ENCODE assay signal across 1 cellular context in the genomic region with DNA sequence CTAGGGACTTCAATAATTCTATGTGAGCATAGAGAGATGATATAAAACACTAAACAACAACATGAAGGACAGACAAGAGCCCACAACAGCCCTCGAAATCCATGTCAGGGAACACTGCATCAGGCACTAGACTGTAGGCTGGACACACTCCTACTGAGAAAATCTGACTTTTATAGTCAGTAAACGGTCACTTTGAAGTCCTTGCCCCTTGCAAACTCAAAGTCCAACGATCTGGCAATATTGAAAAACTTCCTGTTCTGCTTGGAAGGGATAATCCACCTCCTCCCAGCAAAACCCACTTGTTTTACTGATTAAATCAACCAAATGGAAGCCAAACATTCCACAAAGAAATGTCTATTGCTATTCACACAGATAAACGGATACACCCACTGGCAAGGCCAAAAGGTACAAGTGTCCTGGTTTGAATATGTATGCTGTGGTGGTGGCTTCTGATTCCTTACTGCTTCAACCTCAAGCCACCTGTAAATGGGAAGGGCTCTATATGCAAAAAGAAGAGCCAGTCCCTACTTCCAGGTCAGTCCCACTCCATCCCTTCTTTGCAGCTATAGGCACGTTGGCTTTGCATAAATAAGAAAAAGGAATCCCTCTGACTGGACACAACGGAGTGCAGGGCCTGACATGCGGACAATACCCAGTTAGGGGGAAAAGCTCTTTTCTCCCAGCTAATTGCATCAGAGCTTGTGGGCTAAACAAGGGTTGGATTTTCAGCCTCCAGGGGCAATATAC.
A peak's percentile ranks its signal among the peaks of the same experiment; 100 is the strongest.
TF ChIP-seq lines count a peak whose summit lies in the region.

No MANE protein-coding gene starts in this region.

TF ChIP-seq in HepG2, 621 proteins besides CTCF, POLR2A, EP300 and RAD21 (continued from another document and continues in another):
- TF ChIP-seq, protein P1, sequence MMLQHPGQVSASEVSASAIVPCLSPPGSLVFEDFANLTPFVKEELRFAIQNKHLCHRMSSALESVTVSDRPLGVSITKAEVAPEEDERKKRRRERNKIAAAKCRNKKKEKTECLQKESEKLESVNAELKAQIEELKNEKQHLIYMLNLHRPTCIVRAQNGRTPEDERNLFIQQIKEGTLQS (CRISPR knock-in tag; IDR thresholded peaks at IDR 0.05): no peak
- TF ChIP-seq REL (CRISPR knock-in tag; conservative IDR thresholded peaks at IDR 0.05) (no peak), ZSCAN21 (CRISPR knock-in tag; IDR thresholded peaks at IDR 0.05; ENCODE audit: borderline replicate concordance) (no peak), BCL3 (CRISPR knock-in tag; IDR thresholded peaks at IDR 0.05) (no peak), ZNF256 (CRISPR knock-in tag; conservative IDR thresholded peaks at IDR 0.05) (no peak), ZNF431 (CRISPR knock-in tag; IDR thresholded peaks at IDR 0.05; ENCODE audit: borderline replicate concordance, low read depth) (peak; percentile 15; the same call in 1 of the 2 replicates), HNRNPK (IDR thresholded peaks at IDR 0.05; ENCODE audit: low read depth, low read length, poor library complexity, severe bottlenecking) (no peak), ATF1 (CRISPR knock-in tag; IDR thresholded peaks at IDR 0.05) (peak; percentile 52; the same call in 1 of the 2 replicates), ZNF260 (CRISPR knock-in tag; IDR thresholded peaks at IDR 0.05; ENCODE audit: borderline replicate concordance, low read depth) (no peak), SMAD1 (CRISPR knock-in tag; IDR thresholded peaks at IDR 0.05; ENCODE audit: borderline replicate concordance, low read depth) (no peak), GFI1 (CRISPR knock-in tag; IDR thresholded peaks at IDR 0.05; ENCODE audit: borderline replicate concordance) (peak; percentile 95), ZNF510 (CRISPR knock-in tag; IDR thresholded peaks at IDR 0.05; ENCODE audit: low read depth) (0 out of 2 replicates have a peak, but pooled peaks have one; percentile 76), ZNF207 (IDR thresholded peaks at IDR 0.05; ENCODE audit: borderline replicate concordance) (no peak), RCOR2 (CRISPR knock-in tag; IDR thresholded peaks at IDR 0.05) (peak; percentile 86; the same call in 1 of the 2 replicates), HNF4A (CRISPR knock-in tag; IDR thresholded peaks at IDR 0.05) (peak; percentile 97), HNF1B (CRISPR knock-in tag; IDR thresholded peaks at IDR 0.05) (peak; percentile 69; the same call in 1 of the 2 replicates), SRSF4 (IDR thresholded peaks at IDR 0.05; ENCODE audit: low read depth, low read length, poor library complexity, severe bottlenecking) (no peak), STAT5B (CRISPR knock-in tag; IDR thresholded peaks at IDR 0.05) (no peak), ZNF484 (CRISPR knock-in tag; IDR thresholded peaks at IDR 0.05; ENCODE audit: borderline replicate concordance, low read depth) (no peak), NPAS2 (CRISPR knock-in tag; IDR thresholded peaks at IDR 0.05; ENCODE audit: borderline replicate concordance) (no peak), NFRKB (IDR thresholded peaks at IDR 0.05) (no peak), RARA (CRISPR knock-in tag; IDR thresholded peaks at IDR 0.05) (peak; percentile 79), ZNF790 (CRISPR knock-in tag; IDR thresholded peaks at IDR 0.05; ENCODE audit: borderline replicate concordance) (no peak), SMARCE1 (IDR thresholded peaks at IDR 0.05; ENCODE audit: borderline replicate concordance) (no peak), FOXK1 (CRISPR knock-in tag; IDR thresholded peaks at IDR 0.05; ENCODE audit: borderline replicate concordance, low read depth) (no peak), HNRNPLL (IDR thresholded peaks at IDR 0.05; ENCODE audit: low read depth, low read length, poor library complexity, severe bottlenecking) (no peak), CC2D1A (CRISPR knock-in tag; IDR thresholded peaks at IDR 0.05) (0 out of 2 replicates have a peak, but pooled peaks have one; percentile 24)
- TF ChIP-seq, protein P2, sequence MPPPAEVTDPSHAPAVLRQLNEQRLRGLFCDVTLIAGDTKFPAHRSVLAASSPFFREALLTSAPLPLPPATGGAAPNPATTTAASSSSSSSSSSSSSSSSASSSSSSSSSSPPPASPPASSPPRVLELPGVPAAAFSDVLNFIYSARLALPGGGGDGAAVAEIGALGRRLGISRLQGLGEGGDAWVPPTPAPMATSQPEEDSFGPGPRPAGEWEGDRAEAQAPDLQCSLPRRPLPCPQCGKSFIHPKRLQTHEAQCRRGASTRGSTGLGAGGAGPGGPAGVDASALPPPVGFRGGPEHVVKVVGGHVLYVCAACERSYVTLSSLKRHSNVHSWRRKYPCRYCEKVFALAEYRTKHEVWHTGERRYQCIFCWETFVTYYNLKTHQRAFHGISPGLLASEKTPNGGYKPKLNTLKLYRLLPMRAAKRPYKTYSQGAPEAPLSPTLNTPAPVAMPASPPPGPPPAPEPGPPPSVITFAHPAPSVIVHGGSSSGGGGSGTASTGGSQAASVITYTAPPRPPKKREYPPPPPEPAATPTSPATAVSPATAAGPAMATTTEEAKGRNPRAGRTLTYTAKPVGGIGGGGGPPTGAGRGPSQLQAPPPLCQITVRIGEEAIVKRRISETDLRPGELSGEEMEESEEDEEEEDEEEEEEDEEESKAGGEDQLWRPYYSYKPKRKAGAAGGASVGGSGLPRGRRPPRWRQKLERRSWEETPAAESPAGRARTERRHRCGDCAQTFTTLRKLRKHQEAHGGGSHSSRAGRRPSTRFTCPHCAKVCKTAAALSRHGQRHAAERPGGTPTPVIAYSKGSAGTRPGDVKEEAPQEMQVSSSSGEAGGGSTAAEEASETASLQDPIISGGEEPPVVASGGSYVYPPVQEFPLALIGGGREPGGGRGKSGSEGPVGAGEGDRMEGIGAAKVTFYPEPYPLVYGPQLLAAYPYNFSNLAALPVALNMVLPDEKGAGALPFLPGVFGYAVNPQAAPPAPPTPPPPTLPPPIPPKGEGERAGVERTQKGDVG (CRISPR knock-in tag; IDR thresholded peaks at IDR 0.05; ENCODE audit: borderline replicate concordance): no peak
- TF ChIP-seq, protein P3, sequence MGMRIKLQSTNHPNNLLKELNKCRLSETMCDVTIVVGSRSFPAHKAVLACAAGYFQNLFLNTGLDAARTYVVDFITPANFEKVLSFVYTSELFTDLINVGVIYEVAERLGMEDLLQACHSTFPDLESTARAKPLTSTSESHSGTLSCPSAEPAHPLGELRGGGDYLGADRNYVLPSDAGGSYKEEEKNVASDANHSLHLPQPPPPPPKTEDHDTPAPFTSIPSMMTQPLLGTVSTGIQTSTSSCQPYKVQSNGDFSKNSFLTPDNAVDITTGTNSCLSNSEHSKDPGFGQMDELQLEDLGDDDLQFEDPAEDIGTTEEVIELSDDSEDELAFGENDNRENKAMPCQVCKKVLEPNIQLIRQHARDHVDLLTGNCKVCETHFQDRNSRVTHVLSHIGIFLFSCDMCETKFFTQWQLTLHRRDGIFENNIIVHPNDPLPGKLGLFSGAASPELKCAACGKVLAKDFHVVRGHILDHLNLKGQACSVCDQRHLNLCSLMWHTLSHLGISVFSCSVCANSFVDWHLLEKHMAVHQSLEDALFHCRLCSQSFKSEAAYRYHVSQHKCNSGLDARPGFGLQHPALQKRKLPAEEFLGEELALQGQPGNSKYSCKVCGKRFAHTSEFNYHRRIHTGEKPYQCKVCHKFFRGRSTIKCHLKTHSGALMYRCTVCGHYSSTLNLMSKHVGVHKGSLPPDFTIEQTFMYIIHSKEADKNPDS (CRISPR knock-in tag; IDR thresholded peaks at IDR 0.05): no peak
- TF ChIP-seq, protein P4, sequence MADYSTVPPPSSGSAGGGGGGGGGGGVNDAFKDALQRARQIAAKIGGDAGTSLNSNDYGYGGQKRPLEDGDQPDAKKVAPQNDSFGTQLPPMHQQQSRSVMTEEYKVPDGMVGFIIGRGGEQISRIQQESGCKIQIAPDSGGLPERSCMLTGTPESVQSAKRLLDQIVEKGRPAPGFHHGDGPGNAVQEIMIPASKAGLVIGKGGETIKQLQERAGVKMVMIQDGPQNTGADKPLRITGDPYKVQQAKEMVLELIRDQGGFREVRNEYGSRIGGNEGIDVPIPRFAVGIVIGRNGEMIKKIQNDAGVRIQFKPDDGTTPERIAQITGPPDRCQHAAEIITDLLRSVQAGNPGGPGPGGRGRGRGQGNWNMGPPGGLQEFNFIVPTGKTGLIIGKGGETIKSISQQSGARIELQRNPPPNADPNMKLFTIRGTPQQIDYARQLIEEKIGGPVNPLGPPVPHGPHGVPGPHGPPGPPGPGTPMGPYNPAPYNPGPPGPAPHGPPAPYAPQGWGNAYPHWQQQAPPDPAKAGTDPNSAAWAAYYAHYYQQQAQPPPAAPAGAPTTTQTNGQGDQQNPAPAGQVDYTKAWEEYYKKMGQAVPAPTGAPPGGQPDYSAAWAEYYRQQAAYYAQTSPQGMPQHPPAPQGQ (CRISPR knock-in tag; IDR thresholded peaks at IDR 0.05; ENCODE audit: borderline replicate concordance): no peak
- TF ChIP-seq, protein P5, sequence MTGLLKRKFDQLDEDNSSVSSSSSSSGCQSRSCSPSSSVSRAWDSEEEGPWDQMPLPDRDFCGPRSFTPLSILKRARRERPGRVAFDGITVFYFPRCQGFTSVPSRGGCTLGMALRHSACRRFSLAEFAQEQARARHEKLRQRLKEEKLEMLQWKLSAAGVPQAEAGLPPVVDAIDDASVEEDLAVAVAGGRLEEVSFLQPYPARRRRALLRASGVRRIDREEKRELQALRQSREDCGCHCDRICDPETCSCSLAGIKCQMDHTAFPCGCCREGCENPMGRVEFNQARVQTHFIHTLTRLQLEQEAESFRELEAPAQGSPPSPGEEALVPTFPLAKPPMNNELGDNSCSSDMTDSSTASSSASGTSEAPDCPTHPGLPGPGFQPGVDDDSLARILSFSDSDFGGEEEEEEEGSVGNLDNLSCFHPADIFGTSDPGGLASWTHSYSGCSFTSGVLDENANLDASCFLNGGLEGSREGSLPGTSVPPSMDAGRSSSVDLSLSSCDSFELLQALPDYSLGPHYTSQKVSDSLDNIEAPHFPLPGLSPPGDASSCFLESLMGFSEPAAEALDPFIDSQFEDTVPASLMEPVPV (CRISPR knock-in tag; IDR thresholded peaks at IDR 0.05): no peak
- TF ChIP-seq, protein P6, sequence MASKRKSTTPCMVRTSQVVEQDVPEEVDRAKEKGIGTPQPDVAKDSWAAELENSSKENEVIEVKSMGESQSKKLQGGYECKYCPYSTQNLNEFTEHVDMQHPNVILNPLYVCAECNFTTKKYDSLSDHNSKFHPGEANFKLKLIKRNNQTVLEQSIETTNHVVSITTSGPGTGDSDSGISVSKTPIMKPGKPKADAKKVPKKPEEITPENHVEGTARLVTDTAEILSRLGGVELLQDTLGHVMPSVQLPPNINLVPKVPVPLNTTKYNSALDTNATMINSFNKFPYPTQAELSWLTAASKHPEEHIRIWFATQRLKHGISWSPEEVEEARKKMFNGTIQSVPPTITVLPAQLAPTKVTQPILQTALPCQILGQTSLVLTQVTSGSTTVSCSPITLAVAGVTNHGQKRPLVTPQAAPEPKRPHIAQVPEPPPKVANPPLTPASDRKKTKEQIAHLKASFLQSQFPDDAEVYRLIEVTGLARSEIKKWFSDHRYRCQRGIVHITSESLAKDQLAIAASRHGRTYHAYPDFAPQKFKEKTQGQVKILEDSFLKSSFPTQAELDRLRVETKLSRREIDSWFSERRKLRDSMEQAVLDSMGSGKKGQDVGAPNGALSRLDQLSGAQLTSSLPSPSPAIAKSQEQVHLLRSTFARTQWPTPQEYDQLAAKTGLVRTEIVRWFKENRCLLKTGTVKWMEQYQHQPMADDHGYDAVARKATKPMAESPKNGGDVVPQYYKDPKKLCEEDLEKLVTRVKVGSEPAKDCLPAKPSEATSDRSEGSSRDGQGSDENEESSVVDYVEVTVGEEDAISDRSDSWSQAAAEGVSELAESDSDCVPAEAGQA (IDR thresholded peaks at IDR 0.05; ENCODE audit: low read depth): no peak
- TF ChIP-seq, protein P6 (CRISPR knock-in tag; IDR thresholded peaks at IDR 0.05; ENCODE audit: borderline replicate concordance): no peak
